Comparison of ENCODE assay signal across 8 cellular contexts in the genomic region with DNA sequence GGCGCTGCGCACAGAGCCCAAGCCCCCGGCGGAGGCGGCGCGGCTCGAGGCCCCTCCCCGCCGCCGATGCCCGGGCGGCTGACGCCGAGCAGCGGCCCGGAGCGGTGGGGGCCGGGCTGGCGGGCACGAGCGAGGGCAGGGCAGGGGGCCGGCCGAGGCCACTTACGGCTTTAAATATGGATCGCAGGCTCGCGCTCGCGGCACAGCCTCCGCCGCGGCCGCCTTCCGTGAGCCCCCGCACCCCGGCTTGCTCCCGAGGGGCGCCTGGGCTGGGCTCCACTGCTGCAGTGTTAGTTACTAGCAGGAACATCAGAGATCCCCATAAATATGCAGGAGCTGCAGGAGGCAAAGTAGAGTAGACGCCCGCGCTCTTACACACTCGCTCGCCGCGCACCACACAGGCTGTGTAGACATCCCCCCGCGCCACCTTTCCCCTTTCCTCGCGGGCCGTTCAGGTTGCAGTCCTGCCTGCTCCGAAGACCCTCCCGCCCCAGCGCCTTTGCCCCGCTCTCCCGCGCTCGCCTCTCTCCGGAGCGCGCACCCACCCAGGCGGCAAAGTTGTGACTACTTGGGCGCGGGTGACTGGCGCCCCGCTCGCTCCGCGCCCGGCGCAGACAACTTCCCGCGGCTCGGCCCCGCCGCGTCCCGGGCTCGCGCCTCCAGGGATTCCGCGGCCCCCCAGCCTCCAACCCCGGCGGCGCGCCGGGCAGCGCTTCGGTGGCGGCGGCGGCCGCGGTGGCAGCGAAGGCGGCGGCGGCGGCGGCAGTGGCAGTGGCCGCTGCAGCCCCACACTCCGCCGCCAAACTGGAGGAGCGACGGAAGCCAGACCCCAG.
DNase-seq lines count a peak whose midpoint lies in the region; ATAC-seq, FAIRE-seq and TF ChIP-seq lines count a peak whose summit lies in the region.

No MANE protein-coding gene starts in this region.

- ATAC-seq in GM21390 (IDR thresholded peaks at IDR 0.05; ENCODE audit: unreplicated experiment), result peak; percentile 33
- ATAC-seq in upper lobe of right lung, result peak; percentile 94

- peaks cover 5% of the 10 kb centered on the region for H3K27me3 ChIP-seq in upper lobe of right lung

- peaks cover 13% of the 10 kb centered on the region for H3K4me1 ChIP-seq in upper lobe of right lung

- H3K4me3 Mint-ChIP-seq in nephron, result peak overlapping the region; percentile 90 to 96 (median 93)

- no peaks in the 10 kb centered on the region for H3K9me3 ChIP-seq in upper lobe of right lung

- intact Hi-C loops in upper lobe of right lung (cut with DNase I), result no loop called here

- no peak for TF ChIP-seq CTCF in nephron (IDR thresholded peaks at IDR 0.05; ENCODE audit: unreplicated experiment in 3 of 3)
- TF ChIP-seq CTCF in upper lobe of right lung (IDR thresholded peaks at IDR 0.05), result no peak

- H3K36me3 Mint-ChIP-seq in nephron (ENCODE audit: low read depth), result no peaks in the 10 kb centered on the region

- H3K9me3 Mint-ChIP-seq in nephron, result no peaks in the 10 kb centered on the region

- FAIRE-seq in frontal cortex (lab: Jason Lieb, UNC), result no peak

- peak; percentile 31 for DNase-seq in COR-L47 (lab: John Stamatoyannopoulos, UW)
- peak; percentile 33 for DNase-seq in NCI-H2171 treated with DMSO at 0.1 percent for 48 hours (lab: John Stamatoyannopoulos, UW)
- DNase-seq in activated gamma-delta T cell (lab: John Stamatoyannopoulos, UW), result peak; percentile 54
- peak; percentile 75 to 77 for DNase-seq in frontal cortex (ENCODE audit: low spot score in 2 of 2)
- DNase-seq in upper lobe of right lung, result peak; percentile 84
- no peak for DNase-seq in COLO829 (ENCODE audit: low spot score)

- peak overlapping the region; percentile 69 for H3K27ac ChIP-seq in upper lobe of right lung

- H3K4me1 Mint-ChIP-seq in nephron, result peaks cover 18% of the 10 kb centered on the region

- peak overlapping the region; percentile 76 for H3K4me3 ChIP-seq in upper lobe of right lung

- H3K27ac Mint-ChIP-seq in nephron, result peak overlapping the region; percentile 51 to 89 (median 85)

- H3K27me3 Mint-ChIP-seq in nephron (ENCODE audit: low read depth), result peaks cover 30% of the 10 kb centered on the region

- H3K36me3 ChIP-seq in upper lobe of right lung, result no peaks in the 10 kb centered on the region
